In genomic region chr5:154445422-154446182, GRCh38 we compare ENCODE assay signal across 8 cellular contexts. TPM values are rescaled to one million over a fixed set of nuclear protein-coding genes. Genes with fewer than 3 reads are reported as not detected.
DNase-seq lines count a peak whose midpoint lies in the region; FAIRE-seq and TF ChIP-seq lines count a peak whose summit lies in the region.

A gene with protein sequence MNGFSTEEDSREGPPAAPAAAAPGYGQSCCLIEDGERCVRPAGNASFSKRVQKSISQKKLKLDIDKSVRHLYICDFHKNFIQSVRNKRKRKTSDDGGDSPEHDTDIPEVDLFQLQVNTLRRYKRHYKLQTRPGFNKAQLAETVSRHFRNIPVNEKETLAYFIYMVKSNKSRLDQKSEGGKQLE (plus strand): TSS chr5:154445997. CDS start chr5:154446605, 608 bp downstream.

- DNase-seq in GM04504 (ENCODE audit: low read depth) (peak; percentile 92), HFF-Myc (ENCODE audit: extremely low read depth, low read depth) (peak; percentile 77), MV-4-11 (lab: John Stamatoyannopoulos, UW) (peak; percentile 92), SK-N-DZ (ENCODE audit: low spot score) (peak; percentile 92), frontal cortex (ENCODE audit: low spot score in 2 of 2) (peak; percentile 99)
- peak; percentile 94 for DNase-seq in activated naive CD4-positive, alpha-beta T cell treated with anti-CD3 and anti-CD28 coated beads for 36 hours

- H3K4me3 ChIP-seq in HFF-Myc (replicated peaks; ENCODE audit: low read depth, low read length) (peak within 1 kb of the TSS; percentile 88), neutrophil (ENCODE audit: low read depth in 1 of 2, low read length in 1 of 2) (peak within 1 kb of the TSS; percentile 88)

- H3K4me1 ChIP-seq in neutrophil (ENCODE audit: control insufficient read depth in 1 of 2, insufficient read depth in 1 of 2, low read depth in 1 of 2, low read length in 1 of 2) = peaks cover 42 to 43% of the 10 kb centered on the region in 2 experiments

- TF ChIP-seq CTCF in HFF-Myc (IDR thresholded peaks at IDR 0.05; ENCODE audit: low read depth, low read length, missing control alignments) (no peak), neutrophil (IDR thresholded peaks at IDR 0.05) (no peak), subcutaneous adipose tissue (IDR thresholded peaks at IDR 0.05; ENCODE audit: low read depth) (no peak)

- H3K36me3 ChIP-seq in neutrophil = peaks cover 37% of the 10 kb centered on the region

- H3K27me3 Mint-ChIP-seq in activated naive CD4-positive, alpha-beta T cell treated with anti-CD3 and anti-CD28 coated beads for 36 hours (ENCODE audit: low read depth) = no peaks in the 10 kb centered on the region

- H3K4me3 Mint-ChIP-seq in activated naive CD4-positive, alpha-beta T cell treated with anti-CD3 and anti-CD28 coated beads for 36 hours = peak within 1 kb of the TSS; percentile 98

- intact Hi-C loops in activated naive CD4-positive, alpha-beta T cell treated with anti-CD3 and anti-CD28 coated beads for 36 hours (cut with micrococcal nuclease) = loop anchor here (1.0 to 2.0 kb wide), 10 partner anchors 41 to 493 kb away; partner anchors contain the start of genes CNOT8, FAM114A2, GALNT10 and GEMIN5

- H3K27me3 ChIP-seq in neutrophil = no peaks in the 10 kb centered on the region

- H3K27ac Mint-ChIP-seq in activated naive CD4-positive, alpha-beta T cell treated with anti-CD3 and anti-CD28 coated beads for 36 hours = peak within 1 kb of the TSS; percentile 92

- CTCF ChIA-PET in activated naive CD4-positive, alpha-beta T cell treated with anti-CD3 and anti-CD28 coated beads for 36 hours (lab: Charles Lee) = interaction anchor here (1.5 kb wide), 1 partner anchor 24 kb away, joined by 4 read pairs; no protein-coding TSS in a partner anchor

- H3K27ac ChIP-seq in neutrophil = peak within 1 kb of the TSS; percentile 84

- H3K4me1 Mint-ChIP-seq in activated naive CD4-positive, alpha-beta T cell treated with anti-CD3 and anti-CD28 coated beads for 36 hours (ENCODE audit: low read depth) = peaks cover 42% of the 10 kb centered on the region

- no peaks in the 10 kb centered on the region for H3K9me3 ChIP-seq in neutrophil

- H3K36me3 Mint-ChIP-seq in activated naive CD4-positive, alpha-beta T cell treated with anti-CD3 and anti-CD28 coated beads for 36 hours (ENCODE audit: low read depth) = peaks cover 27% of the 10 kb centered on the region

- H3K9me3 Mint-ChIP-seq in activated naive CD4-positive, alpha-beta T cell treated with anti-CD3 and anti-CD28 coated beads for 36 hours = no peaks in the 10 kb centered on the region

- peak; percentile 8 for FAIRE-seq in frontal cortex (lab: Jason Lieb, UNC)

RNA-seq across cellular contexts. Expression of the gene that starts here (rescaled TPM):
- polyA plus RNA-seq in SK-N-DZ (2014; cell fraction: cytosol; rRNA removed) = 17.7 and 24.8 TPM in 2 replicates
- polyA plus RNA-seq in SK-N-DZ (2014; cell fraction: nucleus; rRNA removed) = 25.7 and 50.3 TPM in 2 replicates
- 10 to 100 TPM; 29.3 to 30.3 TPM for total RNA-seq in activated naive CD4-positive, alpha-beta T cell treated with anti-CD3 and anti-CD28 coated beads for 36 hours
- 17.9 TPM for total RNA-seq in frontal cortex
- total RNA-seq in subcutaneous adipose tissue = 10 to 100 TPM; 22.2 to 43.6 (median 27.6) TPM

Comparison
In these comparisons a context has a peak if more than half of its experiments do, and no peak if none do; other contexts are left out.
1. Peak in every context shown above with its lines: DNase-seq, H3K4me3 ChIP-seq and H3K27ac ChIP-seq.